In genomic region chr20:50765674-50766073, GRCh38 we compare ENCODE assay signal across 13 cellular contexts. TPM values are rescaled to one million over a fixed set of nuclear protein-coding genes. Genes with fewer than 3 reads are reported as not detected.
DNase-seq lines count a peak whose midpoint lies in the region; ATAC-seq and TF ChIP-seq lines count a peak whose summit lies in the region.
"Had no signal": no experiment of that assay in that cellular context is flagged by ENCODE, and none has a peak within 500 bp of the region (broad histone marks: within the 10 kb centered on the region; RNA-seq: fewer than 3 reads in every experiment).

No MANE protein-coding gene starts in this region.

- H3K4me3 ChIP-seq in HEK293 (ENCODE audit: low read depth, low read length) (no peak overlapping the region), RWPE2 (ENCODE audit: severe bottlenecking) (no peak overlapping the region), tibial nerve (no peak overlapping the region), vagina (no peak overlapping the region)
- H3K4me3 ChIP-seq: BLaER1 had no signal

- POLR2A ChIA-PET in HEK293 (lab: Yijun Ruan, JAX), result no interaction called here

- peaks cover 3% of the 10 kb centered on the region; the same call in 1 of the 2 replicates for H3K4me1 ChIP-seq in HEK293 (ENCODE audit: control insufficient read depth, insufficient read depth, low read length)
- H3K4me1 ChIP-seq in RWPE2 (ENCODE audit: insufficient read depth, poor library complexity, severe bottlenecking), result peaks cover 43% of the 10 kb centered on the region
- no peaks in the 10 kb centered on the region for H3K4me1 ChIP-seq in tibial nerve
- peaks cover 22% of the 10 kb centered on the region for H3K4me1 ChIP-seq in vagina

- 66 to 72% methylated on average over 3 of the region's 3 CpGs for WGBS in tibial nerve, 2 donors

- intact Hi-C loops in Calu3 (cut with micrococcal nuclease; ENCODE audit: unreplicated experiment), result loop anchor here (1.0 to 10.0 kb wide), 2 partner anchors 23 to 291 kb away; no protein-coding TSS in a partner anchor
- intact Hi-C loops in vagina (cut with DNase I), result no loop called here

- no peak for TF ChIP-seq EP300 in tibial nerve (IDR thresholded peaks at IDR 0.05)

- H3K4me1 Mint-ChIP-seq in Calu3 (ENCODE audit: low read depth, unreplicated experiment) (peaks cover 68% of the 10 kb centered on the region), mesothelial cell of epicardium (peaks cover 44% of the 10 kb centered on the region)
- H3K4me1 Mint-ChIP-seq: CD4-positive, alpha-beta memory T cell had no signal

- no peaks in the 10 kb centered on the region for H3K9me3 ChIP-seq in HEK293 (ENCODE audit: control insufficient read depth, insufficient read depth, low read depth, low read length)
- H3K9me3 ChIP-seq in RWPE2 (ENCODE audit: severe bottlenecking), result no peaks in the 10 kb centered on the region
- H3K9me3 ChIP-seq in tibial nerve, result no peaks in the 10 kb centered on the region
- H3K9me3 ChIP-seq in vagina, result no peaks in the 10 kb centered on the region
- H3K9me3 ChIP-seq: BLaER1 had no signal

- CTCF ChIA-PET in Calu3 (lab: Charles Lee) (interaction anchor here (0.6 to 2.5 kb wide), 12 partner anchors 8 to 165 kb away, joined by 3 to 11 read pairs (median 4); partner anchors contain the start of genes ADNP and BCAS4), HEK293 (lab: Yijun Ruan, JAX) (interaction anchor here (1.7 to 2.1 kb wide), 2 partner anchors 16 to 22 kb away, joined by 6 to 7 read pairs; no protein-coding TSS in a partner anchor)

- DNase-seq in Calu3 (no peak), RWPE2 (ENCODE audit: low spot score) (no peak), mesothelial cell of epicardium (ENCODE audit: low spot score in 2 of 2, unreplicated experiment in 2 of 2) (no peak), tibial nerve (ENCODE audit: low spot score in 2 of 2) (no peak), vagina (ENCODE audit: extremely low spot score in 2 of 2) (no peak)
- DNase-seq in central memory CD4-positive, alpha-beta T cell, result no peak
- DNase-seq: CD4-positive, alpha-beta memory T cell; DMS79 treated with DMSO at 0.1 percent for 48 hours; HCEC 1CT had no signal

- H3K27ac Mint-ChIP-seq in Calu3 (ENCODE audit: unreplicated experiment) (peak overlapping the region; percentile 66), mesothelial cell of epicardium (peak overlapping the region; percentile 36)
- H3K27ac Mint-ChIP-seq: CD14-positive monocyte; CD4-positive, alpha-beta memory T cell had no signal

- no peak for TF ChIP-seq POLR2A in tibial nerve (IDR thresholded peaks at IDR 0.05)
- no peak for TF ChIP-seq POLR2A in vagina (IDR thresholded peaks at IDR 0.05)

- H3K36me3 Mint-ChIP-seq in Calu3 (ENCODE audit: insufficient read depth, unreplicated experiment), result peaks cover 45% of the 10 kb centered on the region
- H3K36me3 Mint-ChIP-seq in mesothelial cell of epicardium, result no peaks in the 10 kb centered on the region
- H3K36me3 Mint-ChIP-seq: CD14-positive monocyte; CD4-positive, alpha-beta memory T cell had no signal

- no peak for ATAC-seq in RWPE2 (ENCODE audit: low read depth)

- H3K4me3 Mint-ChIP-seq in Calu3 (ENCODE audit: low read depth, unreplicated experiment), result no peak overlapping the region
- H3K4me3 Mint-ChIP-seq in mesothelial cell of epicardium, result no peak overlapping the region
- H3K4me3 Mint-ChIP-seq: CD14-positive monocyte; CD4-positive, alpha-beta memory T cell had no signal

- H3K27me3 Mint-ChIP-seq in Calu3 (ENCODE audit: unreplicated experiment) (no peaks in the 10 kb centered on the region), mesothelial cell of epicardium (ENCODE audit: low read depth) (no peaks in the 10 kb centered on the region)

- H3K9me3 Mint-ChIP-seq in Calu3 (ENCODE audit: low read depth, unreplicated experiment) (no peaks in the 10 kb centered on the region), mesothelial cell of epicardium (no peaks in the 10 kb centered on the region)
- H3K9me3 Mint-ChIP-seq: CD14-positive monocyte; CD4-positive, alpha-beta memory T cell had no signal

- no peak for TF ChIP-seq CTCF in Calu3 (IDR thresholded peaks at IDR 0.05; ENCODE audit: unreplicated experiment)
- no peak for TF ChIP-seq CTCF in HEK293 (tag by site-specific recombination; IDR thresholded peaks at IDR 0.05)
- no peak for TF ChIP-seq CTCF in RWPE2 (IDR thresholded peaks at IDR 0.05; ENCODE audit: poor library complexity, severe bottlenecking)
- no peak for TF ChIP-seq CTCF in mesothelial cell of epicardium (IDR thresholded peaks at IDR 0.05; ENCODE audit: unreplicated experiment)
- TF ChIP-seq CTCF in tibial nerve (IDR thresholded peaks at IDR 0.05), result no peak
- TF ChIP-seq CTCF in vagina (IDR thresholded peaks at IDR 0.05), result no peak

- H3K27me3 ChIP-seq in RWPE2 (ENCODE audit: insufficient read depth, poor library complexity, severe bottlenecking), result no peaks in the 10 kb centered on the region
- H3K27me3 ChIP-seq in tibial nerve, result no peaks in the 10 kb centered on the region
- no peaks in the 10 kb centered on the region for H3K27me3 ChIP-seq in vagina
- H3K27me3 ChIP-seq: BLaER1 had no signal

- H3K36me3 ChIP-seq in HEK293 (ENCODE audit: control insufficient read depth in 2 of 2, insufficient read depth in 1 of 2, low read length in 2 of 2), result no peaks in the 10 kb centered on the region
- H3K36me3 ChIP-seq in RWPE2 (ENCODE audit: low read depth), result no peaks in the 10 kb centered on the region
- H3K36me3 ChIP-seq in tibial nerve, result no peaks in the 10 kb centered on the region
- H3K36me3 ChIP-seq in vagina, result no peaks in the 10 kb centered on the region
- H3K36me3 ChIP-seq: BLaER1 had no signal

- BruUV-seq in Calu3 (replicated peaks; lab: Mats Ljungman, UMichigan), result no TSS peak

- H3K27ac ChIP-seq in HEK293 (ENCODE audit: extremely low read depth, low read depth, low read length) (no peak overlapping the region), RWPE2 (ENCODE audit: poor library complexity, severe bottlenecking) (peak overlapping the region; percentile 99), tibial nerve (no peak overlapping the region), vagina (no peak overlapping the region)
- H3K27ac ChIP-seq: BLaER1, KMS-11 had no signal

TF ChIP-seq in HEK293, 187 proteins besides CTCF, POLR2A, EP300 and RAD21:
- TF ChIP-seq TRIM28 (IDR thresholded peaks at IDR 0.05; ENCODE audit: borderline replicate concordance, low read length) (no peak), PRDM6 (tag by site-specific recombination; IDR thresholded peaks at IDR 0.05) (0 out of 2 replicates have a peak, but pooled peaks have one; percentile 23)

RNA-seq across cellular contexts. Expression of gene BCAS4, which starts 29.2 kb away (rescaled TPM):
- total RNA-seq in Calu3 (2022) (11.3 and 13.5 TPM in 2 replicates), mesothelial cell of epicardium (12.9 to 15.9 TPM (median 15.2 TPM) in 3 replicates), tibial nerve (under 1 TPM; 0.30 to 0.84 (median 0.51) TPM), vagina (1.7 TPM)

RNA-seq across cellular contexts. Expression of gene PARD6B, which starts 34.3 kb away (rescaled TPM):
- total RNA-seq in Calu3 (2022) (114 and 127 TPM in 2 replicates), mesothelial cell of epicardium (52.2 to 59.5 TPM (median 53.0 TPM) in 3 replicates), tibial nerve (1 to 10 TPM; 2.4 to 3.8 (median 3.5) TPM), vagina (4.7 TPM)
